10 cellular contexts compared by ENCODE assay signal in the genomic region with DNA sequence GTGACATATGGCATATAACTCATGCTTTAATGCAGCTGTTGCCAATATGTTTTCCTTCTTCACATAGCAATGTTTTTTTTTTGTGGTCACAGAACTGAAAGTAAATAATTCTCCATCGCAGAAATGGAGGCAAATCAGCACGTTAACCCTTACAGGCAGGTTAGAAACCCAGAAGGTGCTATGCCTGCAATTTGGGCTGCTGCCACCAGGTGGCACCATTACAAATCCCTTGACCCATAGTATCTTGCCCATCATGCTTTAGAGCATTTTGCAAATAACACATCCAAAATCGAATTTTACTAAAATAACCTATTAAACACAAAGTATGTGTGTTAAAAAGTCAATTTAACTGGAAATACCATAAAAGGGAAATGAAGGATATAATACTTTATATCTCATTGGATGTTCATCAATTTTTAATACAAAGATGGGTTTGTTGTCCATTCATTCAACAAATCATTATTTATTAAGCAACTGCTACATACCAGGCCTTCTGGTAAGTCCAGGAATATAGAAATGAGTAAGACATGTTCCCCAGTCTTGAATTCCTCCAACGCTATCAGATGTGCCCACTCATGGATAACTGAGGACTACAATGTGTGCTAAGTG.
DNase-seq lines count a peak whose midpoint lies in the region; ATAC-seq, FAIRE-seq and TF ChIP-seq lines count a peak whose summit lies in the region.
"Had no signal": no experiment of that assay in that cellular context is flagged by ENCODE, and none has a peak within 500 bp of the region (broad histone marks: within the 10 kb centered on the region; RNA-seq: fewer than 3 reads in every experiment).

No MANE protein-coding gene starts in this region.

- H3K4me3 ChIP-seq in MG63, result no peak overlapping the region

- no peak for ATAC-seq in GM21447 (IDR thresholded peaks at IDR 0.05; ENCODE audit: unreplicated experiment)
- ATAC-seq in GM18505 (IDR thresholded peaks at IDR 0.05; ENCODE audit: unreplicated experiment), result no peak

- no peaks in the 10 kb centered on the region for H3K9me3 ChIP-seq in MG63

- no peaks in the 10 kb centered on the region for H3K36me3 ChIP-seq in MG63

- no peak for TF ChIP-seq POLR2A in GM18505 (IDR thresholded peaks at IDR 0.05; ENCODE audit: borderline replicate concordance, extremely low read depth, insufficient read depth, insufficient read length)

- CTCF ChIA-PET in GM10248 (lab: Yijun Ruan, JAX), result no interaction called here

- DNase-seq in AG09319 (ENCODE audit: extremely low read depth, low read depth) (no peak), GM10248 (ENCODE audit: extremely low spot score) (no peak), RCC 7860 (ENCODE audit: low spot score) (peak; percentile 26), foreskin melanocyte (peak; percentile 15), NCI-H510A treated with DMSO at 0.1 percent for 48 hours (lab: John Stamatoyannopoulos, UW) (no peak), MG63 (no peak)
- DNase-seq: central memory CD4-positive, alpha-beta T cell; NCI-H69 had no signal

- no peaks in the 10 kb centered on the region for H3K27me3 ChIP-seq in MG63

- FAIRE-seq in RCC 7860 (lab: Jason Lieb, UNC), result no peak

- POLR2A ChIA-PET in GM10248 (lab: Yijun Ruan, JAX), result no interaction called here

- TF ChIP-seq CTCF in AG09319 (IDR thresholded peaks at IDR 0.05; ENCODE audit: low read depth, low read length), result peak; percentile 27
- peak; percentile 36 for TF ChIP-seq CTCF in GM10248 (IDR thresholded peaks at IDR 0.05; ENCODE audit: control extremely low read depth, extremely low read depth, low read depth, missing control alignments)

Comparison
In these comparisons a context has a peak if more than half of its experiments do, and no peak if none do; other contexts are left out.
1. DNase-seq: peak in RCC 7860 (single experiment) and foreskin melanocyte (single experiment); none in AG09319 (single experiment), GM10248 (single experiment), NCI-H510A treated with DMSO at 0.1 percent for 48 hours (single experiment) and MG63 (single experiment).